ENCODE assay signal across 8 cellular contexts in the genomic region with DNA sequence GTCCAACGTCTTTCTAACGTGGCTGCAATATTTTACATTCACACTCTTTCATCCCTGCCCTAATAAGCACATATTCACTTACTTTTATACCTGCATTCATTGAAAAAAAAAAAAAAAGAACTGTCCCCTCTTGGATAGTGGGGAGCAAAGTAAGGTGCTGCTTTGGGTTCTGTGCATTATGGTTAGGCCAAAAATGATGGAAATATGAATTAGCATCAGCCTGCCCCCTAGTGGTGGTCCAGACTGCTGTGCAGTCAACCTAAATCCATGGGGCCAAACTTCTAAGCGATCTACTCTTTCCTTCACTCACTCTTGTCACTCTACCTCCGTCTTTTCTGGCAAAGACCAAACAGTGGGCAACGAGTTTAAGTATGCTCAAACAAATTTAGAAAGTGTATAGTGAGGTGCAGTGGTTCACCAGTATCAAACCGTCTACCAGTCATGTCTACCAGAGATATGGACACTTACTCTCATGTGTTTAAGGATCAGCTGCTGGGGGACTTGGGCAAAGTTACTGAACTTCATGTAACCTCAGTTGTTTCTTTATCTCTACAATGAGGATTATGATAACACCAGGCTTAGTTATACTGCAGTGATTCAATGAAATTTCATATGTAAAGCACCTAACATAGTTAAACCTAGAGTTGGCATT.
DNase-seq lines count a peak whose midpoint lies in the region; ATAC-seq, FAIRE-seq and TF ChIP-seq lines count a peak whose summit lies in the region.

No MANE protein-coding gene starts in this region.

- ATAC-seq in CD4-positive, alpha-beta T cell (ENCODE audit: poor library complexity), result no peak
- ATAC-seq in GM18861 (IDR thresholded peaks at IDR 0.05; ENCODE audit: unreplicated experiment) (peak; percentile 90), HG02981 (IDR thresholded peaks at IDR 0.05; ENCODE audit: unreplicated experiment) (peak; percentile 86)

- FAIRE-seq in bronchial epithelial cell (lab: Jason Lieb, UNC), result no peak

- H3K27ac Mint-ChIP-seq in CD4-positive, alpha-beta T cell, result no peak overlapping the region

- H3K4me3 Mint-ChIP-seq in CD4-positive, alpha-beta T cell, result no peak overlapping the region

- TF ChIP-seq CTCF in CD4-positive, alpha-beta T cell (IDR thresholded peaks at IDR 0.05), result peak; percentile 24
- peak; percentile 71 for TF ChIP-seq CTCF in bronchial epithelial cell (IDR thresholded peaks at IDR 0.05; ENCODE audit: insufficient read depth, low read length, severe bottlenecking)

- DNase-seq in CD4-positive, alpha-beta T cell, result peak in 1 of 10 experiments; percentile 2
- DNase-seq in NCI-H82 treated with DMSO at 0.1 percent for 48 hours (lab: John Stamatoyannopoulos, UW; ENCODE audit: unreplicated experiment), result peak; percentile 7
- DNase-seq in bronchial epithelial cell (ENCODE audit: low read depth), result peak; percentile 12
- peak; percentile 30 for DNase-seq in midbrain (lab: John Stamatoyannopoulos, UW)
- DNase-seq in cerebellar nuclear complex (lab: John Stamatoyannopoulos, UW), result no peak
- no peak for DNase-seq in COR-L47 (lab: John Stamatoyannopoulos, UW)

- H3K4me1 Mint-ChIP-seq in CD4-positive, alpha-beta T cell (ENCODE audit: low read depth), result no peaks in the 10 kb centered on the region

- intact Hi-C loops in CD4-positive, alpha-beta T cell (cut with DNase I, micrococcal nuclease), result no loop called here

- POLR2A ChIA-PET in CD4-positive, alpha-beta T cell (lab: Charles Lee), result no interaction called here

- H3K36me3 Mint-ChIP-seq in CD4-positive, alpha-beta T cell (ENCODE audit: low read depth), result no peaks in the 10 kb centered on the region

- H3K27me3 Mint-ChIP-seq in CD4-positive, alpha-beta T cell, result no peaks in the 10 kb centered on the region

- no peaks in the 10 kb centered on the region for H3K9me3 ChIP-seq in CD4-positive, alpha-beta T cell (ENCODE audit: control insufficient read depth, low read length)

- no peaks in the 10 kb centered on the region for H3K9me3 Mint-ChIP-seq in CD4-positive, alpha-beta T cell

- H3K4me3 ChIP-seq in bronchial epithelial cell (ENCODE audit: low read depth, low read length), result no peak overlapping the region

- CTCF ChIA-PET in CD4-positive, alpha-beta T cell (lab: Charles Lee), result no interaction called here

- no peaks in the 10 kb centered on the region for H3K36me3 ChIP-seq in bronchial epithelial cell (ENCODE audit: control insufficient read depth, insufficient read depth, low read length)

- H3K27me3 ChIP-seq in CD4-positive, alpha-beta T cell (ENCODE audit: control insufficient read depth, insufficient read depth, low read length), result no peaks in the 10 kb centered on the region
- H3K27me3 ChIP-seq in bronchial epithelial cell (ENCODE audit: control insufficient read depth, insufficient read depth, low read length), result no peaks in the 10 kb centered on the region

- H3K27ac ChIP-seq in CD4-positive, alpha-beta T cell (ENCODE audit: low read depth, low read length), result no peak overlapping the region

Comparison
In these comparisons a context has a peak if more than half of its experiments do, and no peak if none do; other contexts are left out.
1. DNase-seq: peak in NCI-H82 treated with DMSO at 0.1 percent for 48 hours (single experiment), bronchial epithelial cell (single experiment) and midbrain (single experiment); none in cerebellar nuclear complex (0 of 2) and COR-L47 (single experiment).